8 cellular contexts compared by ENCODE assay signal in genomic region chr14:71753126-71753830, GRCh38.
DNase-seq lines count a peak whose midpoint lies in the region; ATAC-seq, FAIRE-seq and TF ChIP-seq lines count a peak whose summit lies in the region.

No MANE protein-coding gene starts in this region.

- no peaks in the 10 kb centered on the region for H3K36me3 Mint-ChIP-seq in T-helper 17 cell (ENCODE audit: low read depth)

- peak; percentile 67 for ATAC-seq in T-helper 17 cell
- peak; percentile 87 to 93 for ATAC-seq in right cardiac atrium
- no peak for ATAC-seq in GM21381 (IDR thresholded peaks at IDR 0.05; ENCODE audit: unreplicated experiment)
- ATAC-seq in GM18873 (IDR thresholded peaks at IDR 0.05; ENCODE audit: low FRiP score, unreplicated experiment) = no peak

- DNase-seq in GM12892 (ENCODE audit: insufficient read length) (peak; percentile 62), NCI-H187 (lab: John Stamatoyannopoulos, UW) (peak; percentile 50 to 51), T-helper 17 cell (peak; percentile 48 to 63 (median 48)), ascending aorta (ENCODE audit: low spot score in 2 of 2) (peak; percentile 29 to 92), right cardiac atrium (peak; percentile 95 to 98 (median 95)), retinal pigment epithelial cell (ENCODE audit: low read depth) (peak; percentile 55)

- intact Hi-C loops in ascending aorta (cut with DNase I) = loop anchor here (1.0 to 2.0 kb wide), 2 partner anchors 430 to 614 kb away; no protein-coding TSS in a partner anchor
- intact Hi-C loops in right cardiac atrium (cut with DNase I) = loop anchor here in 2 of 4 donors (2.0 to 10.0 kb wide), 3 partner anchors 428 to 616 kb away; partner anchors contain the start of gene SIPA1L1 (in 1 of the 2)

- H3K9me3 ChIP-seq in T-helper 17 cell (ENCODE audit: control insufficient read depth, low read length, poor library complexity, severe bottlenecking) (no peaks in the 10 kb centered on the region), ascending aorta (peaks cover 0 to 5% of the 10 kb centered on the region in 2 donors), right cardiac atrium (ENCODE audit: control insufficient read depth, low read length) (no peaks in the 10 kb centered on the region)

- no peak for TF ChIP-seq POLR2A in GM12892 (IDR thresholded peaks at IDR 0.05; ENCODE audit: low read depth, low read length)

- peaks cover 0 to 3% of the 10 kb centered on the region in 2 donors for H3K4me1 ChIP-seq in ascending aorta
- H3K4me1 ChIP-seq in right cardiac atrium (ENCODE audit: control insufficient read depth, insufficient read depth, low read length) = no peaks in the 10 kb centered on the region

- no peak overlapping the region for H3K4me3 Mint-ChIP-seq in T-helper 17 cell

- peak; percentile 89 to 96 (median 92) for TF ChIP-seq CTCF in ascending aorta (IDR thresholded peaks at IDR 0.05)
- peak; percentile 88 for TF ChIP-seq CTCF in retinal pigment epithelial cell (conservative IDR thresholded peaks at IDR 0.05; ENCODE audit: low read depth, low read length)

- H3K27ac ChIP-seq in ascending aorta = no peak overlapping the region
- no peak overlapping the region for H3K27ac ChIP-seq in right cardiac atrium (ENCODE audit: low read length)

- peak overlapping the region in 1 of 2 donors; percentile 44 for H3K4me3 ChIP-seq in ascending aorta
- H3K4me3 ChIP-seq in right cardiac atrium (ENCODE audit: low read length) = no peak overlapping the region
- H3K4me3 ChIP-seq in retinal pigment epithelial cell (ENCODE audit: low read length) = peak overlapping the region; percentile 17

- 26% methylated on average over 21 of the region's 21 CpGs for WGBS in right cardiac atrium

- H3K36me3 ChIP-seq in ascending aorta = no peaks in the 10 kb centered on the region

- peaks cover 2% of the 10 kb centered on the region for H3K4me1 Mint-ChIP-seq in T-helper 17 cell

- H3K27me3 ChIP-seq in ascending aorta (no peaks in the 10 kb centered on the region), right cardiac atrium (ENCODE audit: control insufficient read depth, insufficient read depth) (no peaks in the 10 kb centered on the region)

- H3K27me3 Mint-ChIP-seq in T-helper 17 cell = no peaks in the 10 kb centered on the region

- peak; percentile 94 for FAIRE-seq in GM12892 (lab: Jason Lieb, UNC)

- no peak overlapping the region for H3K27ac Mint-ChIP-seq in T-helper 17 cell

Comparison
In these comparisons a context has a peak if more than half of its experiments do, and no peak if none do; other contexts are left out.
1. ATAC-seq: peak in T-helper 17 cell (single experiment) and right cardiac atrium (2 of 2); none in GM21381 (single experiment) and GM18873 (single experiment).
2. Peak in every context shown above with its lines, with median percentiles within 50 percentile points of each other: DNase-seq.